In genomic region chr7:8092140-8092539, GRCh38 we compare ENCODE assay signal across 23 cellular contexts.
"Had no signal": no experiment of that assay in that cellular context is flagged by ENCODE, and none has a peak within 500 bp of the region (broad histone marks: within the 10 kb centered on the region; RNA-seq: fewer than 3 reads in every experiment).

No MANE protein-coding gene starts in this region.

- H3K27ac ChIP-seq: brain microvascular endothelial cell, esophagus muscularis mucosa, heart right ventricle, neural progenitor cell, thoracic aorta, vagina, VCaP had no signal

- H2AFZ ChIP-seq: neural progenitor cell had no signal

- H3K4me2 ChIP-seq: neural progenitor cell had no signal

- H3K9ac ChIP-seq: neural progenitor cell had no signal

- H3K27me3 ChIP-seq: brain microvascular endothelial cell, esophagus muscularis mucosa, heart right ventricle, neural progenitor cell, vagina had no signal

- H3K9me3 ChIP-seq: esophagus muscularis mucosa, heart right ventricle, thoracic aorta, vagina had no signal

- H3K4me1 ChIP-seq: esophagus muscularis mucosa, heart right ventricle, neural progenitor cell, vagina had no signal

- H3K36me3 ChIP-seq: brain microvascular endothelial cell, thoracic aorta, vagina had no signal

- ATAC-seq: activated CD4-positive, CD25-positive, alpha-beta regulatory T cell treated with anti-CD3 and anti-CD28 coated beads, Interleukin-2, amount 50 U/mL, for 24 hours; activated naive CD8-positive, alpha-beta T cell treated with anti-CD3 and anti-CD28 coated beads, Interleukin-2, amount 50 U/mL, for 24 hours; activated T-cell treated with anti-CD3 and anti-CD28 coated beads, Interleukin-2, amount 50 U/mL, for 72 hours; heart right ventricle; left lobe of liver; naive thymus-derived CD8-positive, alpha-beta T cell; T-helper 17 cell had no signal

- DNase-seq: activated CD4-positive, alpha-beta memory T cell treated with anti-CD3 and anti-CD28 coated beads, Interleukin-2, amount 10 ng/mL, durations not matched to agents 7 days and 5 days; activated effector memory CD4-positive, alpha-beta T cell treated with Interleukin-2 at 50 U/mL for 16 hours; activated naive CD4-positive, alpha-beta T cell treated with anti-CD3 and anti-CD28 coated beads for 36 hours; activated naive CD8-positive, alpha-beta T cell treated with anti-CD3 and anti-CD28 coated beads, Interleukin-2, amount 50 U/mL, for 24 hours; activated T-cell treated with anti-CD3 and anti-CD28 coated beads, Interleukin-2, amount 50 U/mL, for 72 hours; anterior cingulate cortex; brain microvascular endothelial cell; effector memory CD4-positive, alpha-beta T cell; heart right ventricle; kidney; naive thymus-derived CD8-positive, alpha-beta T cell; posterior cingulate gyrus; stimulated activated CD4-positive, alpha-beta T cell treated with anti-CD3 and anti-CD28 coated beads, Interleukin-4, amount 100 ng/mL, for 24 hours; stimulated activated naive CD4-positive, alpha-beta T cell treated with Interleukin-2 at 50 U/mL for 16 hours; T-helper 17 cell had no signal

- H3K4me3 ChIP-seq: esophagus muscularis mucosa, heart right ventricle, lung, neural progenitor cell, thoracic aorta, vagina had no signal
